17 cellular contexts compared by ENCODE assay signal in genomic region chr2:60480089-60480773, GRCh38.
A peak's percentile ranks its signal among the peaks of the same experiment; 100 is the strongest.
DNase-seq lines count a peak whose midpoint lies in the region; ATAC-seq, FAIRE-seq and TF ChIP-seq lines count a peak whose summit lies in the region.
"Had no signal": no experiment of that assay in that cellular context is flagged by ENCODE, and none has a peak within 500 bp of the region (broad histone marks: within the 10 kb centered on the region; RNA-seq: fewer than 3 reads in every experiment).

No MANE protein-coding gene starts in this region.

- peak in 1 of 2 experiments; percentile 25; a peak in 1 of 4 replicates for TF ChIP-seq POLR2A in HepG2 (IDR thresholded peaks at IDR 0.05; ENCODE audit: insufficient read depth in 1 of 2, low read depth in 2 of 2, low read length in 2 of 2)

- H3K27ac Mint-ChIP-seq in MCF 10A (ENCODE audit: low read depth, unreplicated experiment): peak overlapping the region; percentile 33
- H3K27ac Mint-ChIP-seq: T-cell had no signal

- in situ Hi-C loops in HepG2 (cut with HindIII; ENCODE audit: extremely low pct_ligation_motif_present, low pct_unique_long_range_greater_than_20kb): no loop called here

- 29% methylated on average over 4 of the region's 4 CpGs for WGBS in HepG2 (ENCODE audit: low lambda C conversion rate)

- H3K4me3 ChIP-seq in HepG2 (replicated peaks in 1 of 3; ENCODE audit: insufficient read depth in 1 of 3, low read depth in 2 of 3, low read length in 3 of 3) (peak overlapping the region in 1 of 3 experiments; percentile 23; a peak in 1 of 6 replicates), stomach smooth muscle (ENCODE audit: low read length in 2 of 2) (no peak overlapping the region), osteoblast (ENCODE audit: insufficient read depth, low read length) (no peak overlapping the region)
- H3K4me3 ChIP-seq: PC-9 had no signal

- TF ChIP-seq EP300 in HepG2 (IDR thresholded peaks at IDR 0.05; ENCODE audit: low read depth in 2 of 2, low read length in 2 of 2): peak; percentile 50 to 86; a peak in 3 of 4 replicates
- TF ChIP-seq EP300 in HepG2 (CRISPR knock-in tag; IDR thresholded peaks at IDR 0.05; ENCODE audit: borderline replicate concordance): peak; percentile 71; the same call in 1 of the 2 replicates

- H3K27me3 Mint-ChIP-seq in MCF 10A (ENCODE audit: insufficient read depth, unreplicated experiment): no peaks in the 10 kb centered on the region

- peak overlapping the region; percentile 50 for H3K4me2 ChIP-seq in HepG2 (ENCODE audit: low read depth, low read length)
- H3K4me2 ChIP-seq in osteoblast (ENCODE audit: insufficient read depth, low read length): no peak overlapping the region
- H3K4me2 ChIP-seq: PC-9 had no signal

- ATAC-seq in HG03354 (IDR thresholded peaks at IDR 0.05; ENCODE audit: poor library complexity, severe bottlenecking, unreplicated experiment): peak; percentile 63
- peak; percentile 92 for ATAC-seq in HepG2
- no peak for ATAC-seq in GM21717 (IDR thresholded peaks at IDR 0.05; ENCODE audit: unreplicated experiment)
- ATAC-seq: T-cell had no signal

- peak overlapping the region; percentile 46 for H3K27ac ChIP-seq in HepG2 (ENCODE audit: extremely low read length, insufficient read depth, low read length)
- peak overlapping the region; percentile 93 for H3K27ac ChIP-seq in stomach smooth muscle (ENCODE audit: low read length)
- no peak overlapping the region for H3K27ac ChIP-seq in osteoblast (ENCODE audit: low read depth, low read length)
- H3K27ac ChIP-seq: PC-9 had no signal

- CTCF ChIA-PET in MCF 10A (lab: Yijun Ruan, JAX): interaction anchor here (0.6 kb wide), 2 partner anchors 9 to 1813 kb away, joined by 3 to 4 read pairs; no protein-coding TSS in a partner anchor
- CTCF ChIA-PET in HepG2 (lab: Yijun Ruan, JAX; ENCODE audit: low intra/inter-chr PET ratio, low total read pairs): no interaction called here

- H3K36me3 ChIP-seq in HepG2 (replicated peaks in 1 of 2; ENCODE audit: control insufficient read depth in 1 of 2, insufficient read depth in 2 of 2, low read length in 2 of 2): no peaks in the 10 kb centered on the region
- no peaks in the 10 kb centered on the region for H3K36me3 ChIP-seq in stomach smooth muscle (ENCODE audit: control insufficient read depth in 2 of 2, insufficient read depth in 2 of 2, low read length in 2 of 2)
- H3K36me3 ChIP-seq in osteoblast (ENCODE audit: insufficient read depth, low read length): no peaks in the 10 kb centered on the region

- peaks cover 12% of the 10 kb centered on the region for H3K36me3 Mint-ChIP-seq in MCF 10A (ENCODE audit: insufficient read depth, unreplicated experiment)
- H3K36me3 Mint-ChIP-seq: T-cell had no signal

- BruUV-seq in MCF 10A (replicated peaks; lab: Mats Ljungman, UMichigan) (no TSS peak), HepG2 (replicated peaks; lab: Mats Ljungman, UMichigan) (no TSS peak)

- no peak for TF ChIP-seq RAD21 in HepG2 (CRISPR knock-in tag; IDR thresholded peaks at IDR 0.05)

- H2AFZ ChIP-seq in HepG2 (ENCODE audit: low read length) (no peak overlapping the region), osteoblast (ENCODE audit: low read length) (no peak overlapping the region)
- H2AFZ ChIP-seq: PC-9 had no signal

- H3K4me1 Mint-ChIP-seq in MCF 10A (ENCODE audit: insufficient read depth, unreplicated experiment): peaks cover 15% of the 10 kb centered on the region

- FAIRE-seq in HepG2 (lab: Jason Lieb, UNC): peak; percentile 98

- DNase-seq in MCF 10A (ENCODE audit: unreplicated experiment) (no peak), HepG2 (ENCODE audit: low spot score) (peak; percentile 92), SW 1271 (lab: John Stamatoyannopoulos, UW) (no peak), osteoblast (ENCODE audit: insufficient read length, low spot score, missing footprints) (no peak), NCI-H2171 treated with DMSO at 0.1 percent for 48 hours (lab: John Stamatoyannopoulos, UW) (no peak)
- DNase-seq: activated CD4-positive, alpha-beta T cell treated with anti-CD3 and anti-CD28 coated beads for 48 hours; activated T-cell treated with anti-CD3 and anti-CD28 coated beads, Interleukin-2, amount 50 U/mL, for 48 hours; cortex of kidney; hypothalamus; NCI-H1092 treated with DMSO at 0.1 percent for 48 hours; NCI-H446; PC-9; T-cell had no signal

- H4K20me1 ChIP-seq in HepG2 (ENCODE audit: insufficient read depth, low read length) (no peaks in the 10 kb centered on the region), osteoblast (ENCODE audit: insufficient read depth, low read length) (no peaks in the 10 kb centered on the region)

- H3K9me3 ChIP-seq in HepG2 (ENCODE audit: low read length) (no peaks in the 10 kb centered on the region), stomach smooth muscle (ENCODE audit: control insufficient read depth in 2 of 2, low read length in 2 of 2) (no peaks in the 10 kb centered on the region), osteoblast (ENCODE audit: low read depth, low read length) (no peaks in the 10 kb centered on the region)

- no peaks in the 10 kb centered on the region for H3K9me3 Mint-ChIP-seq in MCF 10A (ENCODE audit: unreplicated experiment)
- H3K9me3 Mint-ChIP-seq: CD14-positive monocyte, T-cell had no signal

- intact Hi-C loops in MCF 10A (cut with micrococcal nuclease) (no loop called here), HepG2 (cut with micrococcal nuclease; ENCODE audit: unreplicated experiment) (no loop called here)

- POLR2A ChIA-PET in MCF 10A (lab: Yijun Ruan, JAX) (interaction anchor here (0.8 to 1.3 kb wide), 3 partner anchors 17 to 1726 kb away, joined by 4 to 5 read pairs (median 5); no protein-coding TSS in a partner anchor), HepG2 (lab: Yijun Ruan, JAX) (no interaction called here)

- H3K4me3 Mint-ChIP-seq in MCF 10A (ENCODE audit: unreplicated experiment): no peak overlapping the region
- H3K4me3 Mint-ChIP-seq: CD14-positive monocyte, T-cell had no signal

- H3K4me1 ChIP-seq in HepG2 (ENCODE audit: insufficient read depth, low read length): peaks cover 65% of the 10 kb centered on the region
- peaks cover 40% of the 10 kb centered on the region for H3K4me1 ChIP-seq in stomach smooth muscle (ENCODE audit: control insufficient read depth, insufficient read depth, low read length)
- peaks cover 7% of the 10 kb centered on the region for H3K4me1 ChIP-seq in osteoblast (ENCODE audit: insufficient read depth, low read length)

- H3K79me2 ChIP-seq in HepG2 (ENCODE audit: insufficient read depth, low read length) (no peaks in the 10 kb centered on the region), osteoblast (ENCODE audit: insufficient read depth, low read length) (no peaks in the 10 kb centered on the region)

- H3K9ac ChIP-seq in HepG2 (ENCODE audit: insufficient read depth, low read depth, low read length) (no peak overlapping the region), stomach smooth muscle (ENCODE audit: low read length in 2 of 2) (no peak overlapping the region)

- TF ChIP-seq CTCF in MCF 10A (IDR thresholded peaks at IDR 0.05; ENCODE audit: unreplicated experiment) (no peak), HepG2 (CRISPR knock-in tag; IDR thresholded peaks at IDR 0.05) (no peak), osteoblast (IDR thresholded peaks at IDR 0.05; ENCODE audit: extremely low read depth, low read depth, low read length) (no peak)

- H3K27me3 ChIP-seq in HepG2 (ENCODE audit: control insufficient read depth in 1 of 2, insufficient read depth in 2 of 2, low read length in 2 of 2) (peaks cover 0 to 10% of the 10 kb centered on the region in 2 experiments; a peak in 1 of 5 replicates), stomach smooth muscle (ENCODE audit: control insufficient read depth in 1 of 2, insufficient read depth in 2 of 2, low read length in 2 of 2) (no peaks in the 10 kb centered on the region), osteoblast (ENCODE audit: insufficient read depth, low read length) (no peaks in the 10 kb centered on the region)

TF ChIP-seq in HepG2, 621 proteins besides CTCF, POLR2A, EP300 and RAD21 (continues in another document):
- no peak for TF ChIP-seq CREB1 (IDR thresholded peaks at IDR 0.05)
- TF ChIP-seq CREB1 (CRISPR knock-in tag; IDR thresholded peaks at IDR 0.05): peak; percentile 42; the same call in 1 of the 2 replicates
- peak; percentile 15; the same call in 1 of the 2 replicates for TF ChIP-seq GABPB1 (CRISPR knock-in tag; IDR thresholded peaks at IDR 0.05)
- peak; percentile 1; the same call in 1 of the 2 replicates for TF ChIP-seq SMC3 (IDR thresholded peaks at IDR 0.05; ENCODE audit: low read length)
- peak; percentile 73; the same call in 1 of the 2 replicates for TF ChIP-seq SIX4 (CRISPR knock-in tag; IDR thresholded peaks at IDR 0.05)
- TF ChIP-seq ZNF615 (CRISPR knock-in tag; IDR thresholded peaks at IDR 0.05; ENCODE audit: borderline replicate concordance): peak; percentile 74; the same call in 1 of the 2 replicates
- peak; percentile 100 for TF ChIP-seq HNF1A (IDR thresholded peaks at IDR 0.05; ENCODE audit: low read depth)
- TF ChIP-seq HNF1A (CRISPR knock-in tag; IDR thresholded peaks at IDR 0.05; ENCODE audit: borderline replicate concordance): peak; percentile 99
